In the genomic region with DNA sequence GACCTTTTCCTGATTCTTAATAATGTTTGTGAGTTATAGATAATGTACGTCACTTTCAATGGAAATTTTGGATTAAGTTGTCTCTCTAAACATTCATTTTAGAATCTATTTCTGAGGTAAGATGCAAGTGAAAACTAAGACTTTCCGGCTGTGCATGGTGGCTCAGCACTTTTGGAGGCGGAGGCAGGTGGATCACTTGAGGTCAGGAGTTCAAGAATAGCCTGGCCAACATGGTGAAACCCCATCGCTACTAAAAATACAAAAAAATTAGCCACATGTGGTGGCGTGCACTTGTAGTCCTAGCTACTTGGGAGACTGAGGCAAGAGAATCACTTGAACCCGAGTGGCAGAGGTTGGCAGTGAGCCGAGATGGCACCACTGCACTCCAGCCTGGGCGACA, we compare ENCODE assay signal across 34 cellular contexts.
"Had no signal": no experiment of that assay in that cellular context is flagged by ENCODE, and none has a peak within 500 bp of the region (broad histone marks: within the 10 kb centered on the region; RNA-seq: fewer than 3 reads in every experiment).

No MANE protein-coding gene starts in this region.

- H3K9ac ChIP-seq: KMS-11 had no signal

- H3K36me3 ChIP-seq: MG63 had no signal

- H3K27ac ChIP-seq: KMS-11 had no signal

- H3K4me2 ChIP-seq: KMS-11 had no signal

- H3K4me3 ChIP-seq: MG63 had no signal

- DNase-seq: Karpas-422, Kasumi-1, KG1, MG63, MM.1S, MV-4-11, NCI-H1048, NCI-H1092, NCI-H1092 treated with DMSO at 0.1 percent for 48 hours, NCI-H1105, NCI-H1105 treated with DMSO at 0.1 percent for 48 hours, NCI-H1417, NCI-H1417 treated with DMSO at 0.1 percent for 48 hours, NCI-H1436, NCI-H1436 treated with DMSO at 0.1 percent for 48 hours, NCI-H146, NCI-H1694, NCI-H1694 treated with DMSO at 0.1 percent for 48 hours, NCI-H187, NCI-H187 treated with DMSO at 0.1 percent for 48 hours, NCI-H1930, NCI-H2029, NCI-H2029 treated with DMSO at 0.1 percent for 48 hours, NCI-H2081, NCI-H2081 treated with DMSO at 0.1 percent for 48 hours, NCI-H2107, NCI-H2171, NCI-H2171 treated with DMSO at 0.1 percent for 48 hours, NCI-H2227 treated with DMSO at 0.1 percent for 48 hours, NCI-H226, NCI-H345, NCI-H446, NCI-H446 treated with DMSO at 0.1 percent for 48 hours had no signal

- H3K27me3 ChIP-seq: MG63 had no signal

- H3K9me3 ChIP-seq: MG63 had no signal
